ENCODE assay signal across 8 cellular contexts in the genomic region with DNA sequence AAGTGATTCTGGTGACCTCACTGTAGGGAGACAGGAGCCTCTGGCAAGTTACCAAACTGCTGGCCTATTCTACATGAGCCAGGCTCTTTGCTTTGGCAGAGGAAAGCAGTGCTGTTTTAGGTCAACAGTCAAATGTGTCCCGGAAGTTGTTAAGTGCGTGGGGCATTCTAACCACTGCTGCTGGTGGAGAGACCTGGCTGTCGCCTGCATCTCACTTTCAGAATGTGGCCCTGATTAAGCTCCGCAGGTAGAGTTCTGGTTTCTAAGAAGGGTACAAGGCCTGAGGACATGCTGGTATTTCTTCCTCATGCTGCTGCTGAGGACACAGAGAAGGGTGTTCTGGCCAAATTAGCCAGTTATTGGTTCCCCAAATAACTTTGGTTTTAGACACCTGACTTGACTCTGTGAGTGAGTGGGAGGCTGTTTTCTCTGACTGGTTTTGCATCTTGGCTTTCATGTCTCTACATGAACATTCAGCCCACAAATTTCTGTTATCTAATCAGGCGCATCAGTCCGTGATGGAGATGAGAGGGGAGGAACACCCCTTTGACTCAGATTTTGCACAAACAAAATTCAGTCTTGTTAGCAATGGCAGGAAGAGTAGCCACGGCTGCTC.
A peak's percentile ranks its signal among the peaks of the same experiment; 100 is the strongest.
DNase-seq lines count a peak whose midpoint lies in the region; ATAC-seq, FAIRE-seq and TF ChIP-seq lines count a peak whose summit lies in the region.

No MANE protein-coding gene starts in this region.

- no peaks in the 10 kb centered on the region for H3K27me3 ChIP-seq in uterus

- no peaks in the 10 kb centered on the region for H3K9me3 ChIP-seq in uterus
- H3K9me3 ChIP-seq in kidney (ENCODE audit: control insufficient read depth in 1 of 2, low read length in 2 of 2), result peaks cover 0 to 2% of the 10 kb centered on the region in 2 donors

- H3K9ac ChIP-seq in kidney (ENCODE audit: low read length in 2 of 2), result no peak overlapping the region

- no peaks in the 10 kb centered on the region for H3K36me3 ChIP-seq in uterus
- H3K36me3 ChIP-seq in kidney (ENCODE audit: control insufficient read depth in 1 of 2, insufficient read depth in 2 of 2, low read length in 2 of 2), result no peaks in the 10 kb centered on the region

- TF ChIP-seq CTCF in uterus (IDR thresholded peaks at IDR 0.05), result no peak
- no peak for TF ChIP-seq CTCF in kidney (IDR thresholded peaks at IDR 0.05; ENCODE audit: borderline replicate concordance, extremely low read depth, insufficient read depth)

- ATAC-seq in GM19328 (IDR thresholded peaks at IDR 0.05; ENCODE audit: unreplicated experiment), result peak; percentile 87
- ATAC-seq in HG03354 (IDR thresholded peaks at IDR 0.05; ENCODE audit: poor library complexity, severe bottlenecking, unreplicated experiment), result peak; percentile 90

- H3K4me1 ChIP-seq in uterus (no peaks in the 10 kb centered on the region), kidney (ENCODE audit: control insufficient read depth in 1 of 2, insufficient read depth in 1 of 2, low read depth in 1 of 2, low read length in 2 of 2) (peaks cover 0 to 2% of the 10 kb centered on the region in 2 donors)

- DNase-seq in DMS153 (lab: John Stamatoyannopoulos, UW) (peak; percentile 94), T-helper 22 cell (ENCODE audit: low read depth) (peak; percentile 12), kidney tubule cell (ENCODE audit: low spot score) (peak; percentile 52), uterus (peak; percentile 16 to 25), CD1c-positive myeloid dendritic cell (ENCODE audit: extremely low spot score) (no peak), kidney (no peak)

- H3K4me3 ChIP-seq in uterus (no peak overlapping the region), kidney (ENCODE audit: low read length in 2 of 2) (no peak overlapping the region)

- TF ChIP-seq POLR2A in uterus (IDR thresholded peaks at IDR 0.05), result no peak

- FAIRE-seq in kidney (lab: Jason Lieb, UNC), result no peak

- intact Hi-C loops in uterus (cut with DNase I; ENCODE audit: low total_unique reads) (no loop called here), kidney (cut with DNase I) (no loop called here)

- no peak overlapping the region for H3K27ac ChIP-seq in uterus
- no peak overlapping the region for H3K27ac ChIP-seq in kidney (ENCODE audit: low read depth in 2 of 2, low read length in 2 of 2)

Comparison
In these comparisons a context has a peak if more than half of its experiments do, and no peak if none do; other contexts are left out.
1. DNase-seq: peak in DMS153 (single experiment), T-helper 22 cell (single experiment), kidney tubule cell (single experiment) and uterus (2 of 2); none in CD1c-positive myeloid dendritic cell (single experiment) and kidney (single experiment).